1 cellular context compared by ENCODE assay signal in genomic region chr19:571127-571974, GRCh38.
TF ChIP-seq lines count a peak whose summit lies in the region.

No MANE protein-coding gene starts in this region.

TF ChIP-seq in K562, 482 proteins besides CTCF, POLR2A, EP300 and RAD21 (continued from another document and continues in another):
- TF ChIP-seq SP2 (IDR thresholded peaks at IDR 0.05; ENCODE audit: extremely low read depth, low read depth, low read length, poor library complexity, severe bottlenecking) (no peak), ATF3 (IDR thresholded peaks at IDR 0.05) (no peak), ATF3 (CRISPR knock-in tag; conservative IDR thresholded peaks at IDR 0.05) (no peak), PRDM10 (IDR thresholded peaks at IDR 0.05; ENCODE audit: partially characterized antibody) (peak; percentile 26), DLX4 (CRISPR knock-in tag; IDR thresholded peaks at IDR 0.05) (no peak), ELF4 (CRISPR knock-in tag; IDR thresholded peaks at IDR 0.05) (no peak), TSHZ1 (CRISPR knock-in tag; IDR thresholded peaks at IDR 0.05) (no peak), HDAC6 (IDR thresholded peaks at IDR 0.05; ENCODE audit: low read depth, low read length) (no peak), ZHX1 (conservative IDR thresholded peaks at IDR 0.05; ENCODE audit: low read length) (no peak), POLR2H (tag; IDR thresholded peaks at IDR 0.05; ENCODE audit: low read depth) (no peak), NCOA2 (IDR thresholded peaks at IDR 0.05; ENCODE audit: partially characterized antibody in 2 of 2) (no peak), ZNF124 (CRISPR knock-in tag; IDR thresholded peaks at IDR 0.05) (no peak), ZBTB33 (CRISPR knock-in tag; IDR thresholded peaks at IDR 0.05) (no peak), HDAC2 (IDR thresholded peaks at IDR 0.05) (0 out of 2 replicates have a peak, but pooled peaks have one; percentile 1), ZFP36 (IDR thresholded peaks at IDR 0.05; ENCODE audit: low read depth, low read length, partially characterized antibody) (no peak), ZBTB12 (CRISPR knock-in tag; IDR thresholded peaks at IDR 0.05) (no peak), EZH2 (IDR thresholded peaks at IDR 0.05; ENCODE audit: borderline replicate concordance, low read depth, low read length) (no peak), ZNF324 (CRISPR knock-in tag; IDR thresholded peaks at IDR 0.05) (no peak), MCM2 (IDR thresholded peaks at IDR 0.05; ENCODE audit: low read depth) (no peak), ZNF431 (CRISPR knock-in tag; IDR thresholded peaks at IDR 0.05) (no peak), HNRNPH1 (optimal IDR thresholded peaks at IDR 0.05; ENCODE audit: low read depth, low read length) (no peak), PHTF2 (CRISPR knock-in tag; IDR thresholded peaks at IDR 0.05) (no peak), TEAD4 (IDR thresholded peaks at IDR 0.05; ENCODE audit: low read length) (peak; percentile 70), TEAD4 (CRISPR knock-in tag; IDR thresholded peaks at IDR 0.05; ENCODE audit: borderline replicate concordance) (no peak), ZBED1 (IDR thresholded peaks at IDR 0.05) (no peak), TBP (optimal IDR thresholded peaks at IDR 0.05; ENCODE audit: low read depth, low read length) (peak; percentile 20), MEIS2 (IDR thresholded peaks at IDR 0.05; ENCODE audit: partially characterized antibody) (no peak), CHCHD3 (CRISPR knock-in tag; IDR thresholded peaks at IDR 0.05) (no peak), HMG20A (CRISPR knock-in tag; conservative IDR thresholded peaks at IDR 0.05) (no peak), THRB (CRISPR knock-in tag; conservative IDR thresholded peaks at IDR 0.05) (no peak), SRF (CRISPR knock-in tag; IDR thresholded peaks at IDR 0.05) (no peak), AFF4 (CRISPR knock-in tag; IDR thresholded peaks at IDR 0.05) (peak; percentile 68; the same call in 1 of the 2 replicates), CAMTA2 (CRISPR knock-in tag; conservative IDR thresholded peaks at IDR 0.05) (no peak), GTF3C2 (IDR thresholded peaks at IDR 0.05; ENCODE audit: borderline replicate concordance, extremely low read depth, insufficient read length) (no peak)
